ENCODE assay signal across 31 cellular contexts in genomic region chr2:107248932-107249331, GRCh38.
"Had no signal": no experiment of that assay in that cellular context is flagged by ENCODE, and none has a peak within 500 bp of the region (broad histone marks: within the 10 kb centered on the region; RNA-seq: fewer than 3 reads in every experiment).

No MANE protein-coding gene starts in this region.

- H3K4me2 ChIP-seq: SK-N-SH had no signal

- H3K36me3 ChIP-seq: Peyer's patch, SJSA1 had no signal

- H3K27ac ChIP-seq: Peyer's patch, SJSA1 had no signal

- DNase-seq: Karpas-422; KG1; MV-4-11; NCI-H1092; NCI-H1105; NCI-H1417 treated with DMSO at 0.1 percent for 48 hours; NCI-H1436 treated with DMSO at 0.1 percent for 48 hours; NCI-H1694 treated with DMSO at 0.1 percent for 48 hours; NCI-H187 treated with DMSO at 0.1 percent for 48 hours; NCI-H2029; NCI-H2081; NCI-H2171 treated with DMSO at 0.1 percent for 48 hours; NCI-H2227 treated with DMSO at 0.1 percent for 48 hours; NCI-H345; NCI-H446; NCI-H510A; NCI-H524; NCI-H526; NCI-H69; NCI-H748 treated with DMSO at 0.1 percent for 48 hours; NCI-H82; NK-92 treated with Interleukin-12 subunit alpha and Interleukin-12 subunit beta, amount 100 ng/mL, for 24 hours; OCI-M1; PC-3; Peyer's patch; Right ventricle myocardium superior; RPMI8226; SHP77 treated with DMSO at 0.1 percent for 48 hours; SK-N-SH; SW 1271 had no signal

- ATAC-seq: PC-3 had no signal

- H3K9ac ChIP-seq: SK-N-SH had no signal

- H3K4me1 ChIP-seq: Peyer's patch, SJSA1 had no signal

- H3K27me3 ChIP-seq: Peyer's patch, SJSA1 had no signal

- H3K4me3 ChIP-seq: Peyer's patch, SJSA1 had no signal
